In the genomic region with DNA sequence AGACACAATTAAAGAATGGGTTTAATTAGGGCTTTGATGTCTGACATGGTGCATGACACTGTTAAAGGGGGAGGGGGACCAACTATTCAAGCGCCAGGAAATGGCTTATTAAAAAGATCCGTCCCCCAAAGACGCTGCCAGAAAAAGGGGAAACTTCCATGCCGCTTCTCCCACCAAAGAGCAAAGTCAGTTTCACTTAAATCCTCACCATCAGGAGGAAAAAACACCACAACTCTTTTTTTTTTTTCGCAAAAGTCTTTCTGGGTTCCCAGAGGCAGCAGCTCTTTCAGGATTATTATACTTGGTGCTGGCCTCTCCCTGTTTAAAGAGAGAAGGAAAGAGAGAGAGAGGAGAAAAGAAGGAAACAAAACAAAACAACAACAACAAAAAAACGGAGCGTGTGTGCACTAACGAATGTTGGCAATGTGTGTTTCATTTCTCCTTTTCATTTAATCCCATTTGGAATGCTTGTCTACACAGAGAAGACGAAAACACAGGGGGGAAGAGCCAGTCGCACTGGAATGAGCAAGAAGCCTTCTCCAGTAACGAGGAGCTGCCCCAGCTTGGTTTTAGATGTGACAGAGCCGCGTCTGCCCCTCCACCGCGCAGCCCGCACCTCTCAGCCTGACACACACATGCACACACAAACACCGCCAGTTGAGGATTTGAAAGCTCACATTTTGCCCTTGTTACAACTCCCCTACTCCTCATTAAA, we compare ENCODE assay signal across 2 cellular contexts.
TF ChIP-seq lines count a peak whose summit lies in the region.

No MANE protein-coding gene starts in this region.

TF ChIP-seq in GM12878, 131 proteins besides CTCF, POLR2A, EP300 and RAD21:
- TF ChIP-seq CBX5 (IDR thresholded peaks at IDR 0.05; ENCODE audit: low read depth): no peak
- TF ChIP-seq SMAD5 (IDR thresholded peaks at IDR 0.05; ENCODE audit: low read depth): no peak
- no peak for TF ChIP-seq KLF5 (IDR thresholded peaks at IDR 0.05; ENCODE audit: partially characterized antibody)
- TF ChIP-seq MTA2 (IDR thresholded peaks at IDR 0.05; ENCODE audit: low read depth): peak; percentile 51; the same call in 1 of the 2 replicates
- TF ChIP-seq, protein P1, sequence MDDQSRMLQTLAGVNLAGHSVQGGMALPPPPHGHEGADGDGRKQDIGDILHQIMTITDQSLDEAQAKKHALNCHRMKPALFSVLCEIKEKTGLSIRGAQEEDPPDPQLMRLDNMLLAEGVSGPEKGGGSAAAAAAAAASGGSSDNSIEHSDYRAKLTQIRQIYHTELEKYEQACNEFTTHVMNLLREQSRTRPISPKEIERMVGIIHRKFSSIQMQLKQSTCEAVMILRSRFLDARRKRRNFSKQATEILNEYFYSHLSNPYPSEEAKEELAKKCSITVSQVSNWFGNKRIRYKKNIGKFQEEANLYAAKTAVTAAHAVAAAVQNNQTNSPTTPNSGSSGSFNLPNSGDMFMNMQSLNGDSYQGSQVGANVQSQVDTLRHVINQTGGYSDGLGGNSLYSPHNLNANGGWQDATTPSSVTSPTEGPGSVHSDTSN (IDR thresholded peaks at IDR 0.05; ENCODE audit: insufficient replicate concordance, low read depth, low read length): no peak
- TF ChIP-seq MXI1 (IDR thresholded peaks at IDR 0.05; ENCODE audit: low read depth, low read length): no peak

TF ChIP-seq in SK-N-SH, 30 proteins besides CTCF, POLR2A, EP300 and RAD21:
- TF ChIP-seq GABPA (IDR thresholded peaks at IDR 0.05; ENCODE audit: low read depth) (no peak), FOXJ3 (CRISPR knock-in tag; IDR thresholded peaks at IDR 0.05) (no peak), SIN3A (IDR thresholded peaks at IDR 0.05; ENCODE audit: borderline replicate concordance, low read depth, low read length) (no peak), FOXM1 (IDR thresholded peaks at IDR 0.05; ENCODE audit: low read depth) (no peak), MEF2A (IDR thresholded peaks at IDR 0.05; ENCODE audit: borderline replicate concordance, low read depth) (no peak), MXI1 (IDR thresholded peaks at IDR 0.05; ENCODE audit: low read depth, low read length) (no peak), RFX5 (IDR thresholded peaks at IDR 0.05; ENCODE audit: low read length) (no peak), TAF1 (IDR thresholded peaks at IDR 0.05; ENCODE audit: borderline replicate concordance, low read depth, low read length) (no peak), JUND (IDR thresholded peaks at IDR 0.05) (no peak), FOSL2 (IDR thresholded peaks at IDR 0.05; ENCODE audit: borderline replicate concordance, low read depth) (no peak)
- TF ChIP-seq, protein P2, sequence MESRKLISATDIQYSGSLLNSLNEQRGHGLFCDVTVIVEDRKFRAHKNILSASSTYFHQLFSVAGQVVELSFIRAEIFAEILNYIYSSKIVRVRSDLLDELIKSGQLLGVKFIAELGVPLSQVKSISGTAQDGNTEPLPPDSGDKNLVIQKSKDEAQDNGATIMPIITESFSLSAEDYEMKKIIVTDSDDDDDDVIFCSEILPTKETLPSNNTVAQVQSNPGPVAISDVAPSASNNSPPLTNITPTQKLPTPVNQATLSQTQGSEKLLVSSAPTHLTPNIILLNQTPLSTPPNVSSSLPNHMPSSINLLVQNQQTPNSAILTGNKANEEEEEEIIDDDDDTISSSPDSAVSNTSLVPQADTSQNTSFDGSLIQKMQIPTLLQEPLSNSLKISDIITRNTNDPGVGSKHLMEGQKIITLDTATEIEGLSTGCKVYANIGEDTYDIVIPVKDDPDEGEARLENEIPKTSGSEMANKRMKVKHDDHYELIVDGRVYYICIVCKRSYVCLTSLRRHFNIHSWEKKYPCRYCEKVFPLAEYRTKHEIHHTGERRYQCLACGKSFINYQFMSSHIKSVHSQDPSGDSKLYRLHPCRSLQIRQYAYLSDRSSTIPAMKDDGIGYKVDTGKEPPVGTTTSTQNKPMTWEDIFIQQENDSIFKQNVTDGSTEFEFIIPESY (IDR thresholded peaks at IDR 0.05; ENCODE audit: borderline replicate concordance, low read depth): no peak
- TF ChIP-seq, protein P3, sequence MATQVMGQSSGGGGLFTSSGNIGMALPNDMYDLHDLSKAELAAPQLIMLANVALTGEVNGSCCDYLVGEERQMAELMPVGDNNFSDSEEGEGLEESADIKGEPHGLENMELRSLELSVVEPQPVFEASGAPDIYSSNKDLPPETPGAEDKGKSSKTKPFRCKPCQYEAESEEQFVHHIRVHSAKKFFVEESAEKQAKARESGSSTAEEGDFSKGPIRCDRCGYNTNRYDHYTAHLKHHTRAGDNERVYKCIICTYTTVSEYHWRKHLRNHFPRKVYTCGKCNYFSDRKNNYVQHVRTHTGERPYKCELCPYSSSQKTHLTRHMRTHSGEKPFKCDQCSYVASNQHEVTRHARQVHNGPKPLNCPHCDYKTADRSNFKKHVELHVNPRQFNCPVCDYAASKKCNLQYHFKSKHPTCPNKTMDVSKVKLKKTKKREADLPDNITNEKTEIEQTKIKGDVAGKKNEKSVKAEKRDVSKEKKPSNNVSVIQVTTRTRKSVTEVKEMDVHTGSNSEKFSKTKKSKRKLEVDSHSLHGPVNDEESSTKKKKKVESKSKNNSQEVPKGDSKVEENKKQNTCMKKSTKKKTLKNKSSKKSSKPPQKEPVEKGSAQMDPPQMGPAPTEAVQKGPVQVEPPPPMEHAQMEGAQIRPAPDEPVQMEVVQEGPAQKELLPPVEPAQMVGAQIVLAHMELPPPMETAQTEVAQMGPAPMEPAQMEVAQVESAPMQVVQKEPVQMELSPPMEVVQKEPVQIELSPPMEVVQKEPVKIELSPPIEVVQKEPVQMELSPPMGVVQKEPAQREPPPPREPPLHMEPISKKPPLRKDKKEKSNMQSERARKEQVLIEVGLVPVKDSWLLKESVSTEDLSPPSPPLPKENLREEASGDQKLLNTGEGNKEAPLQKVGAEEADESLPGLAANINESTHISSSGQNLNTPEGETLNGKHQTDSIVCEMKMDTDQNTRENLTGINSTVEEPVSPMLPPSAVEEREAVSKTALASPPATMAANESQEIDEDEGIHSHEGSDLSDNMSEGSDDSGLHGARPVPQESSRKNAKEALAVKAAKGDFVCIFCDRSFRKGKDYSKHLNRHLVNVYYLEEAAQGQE (IDR thresholded peaks at IDR 0.05; ENCODE audit: low read depth, low read length): no peak
- TF ChIP-seq, protein P4, sequence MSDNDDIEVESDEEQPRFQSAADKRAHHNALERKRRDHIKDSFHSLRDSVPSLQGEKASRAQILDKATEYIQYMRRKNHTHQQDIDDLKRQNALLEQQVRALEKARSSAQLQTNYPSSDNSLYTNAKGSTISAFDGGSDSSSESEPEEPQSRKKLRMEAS (IDR thresholded peaks at IDR 0.05; ENCODE audit: low read depth): no peak
- TF ChIP-seq, protein P5, sequence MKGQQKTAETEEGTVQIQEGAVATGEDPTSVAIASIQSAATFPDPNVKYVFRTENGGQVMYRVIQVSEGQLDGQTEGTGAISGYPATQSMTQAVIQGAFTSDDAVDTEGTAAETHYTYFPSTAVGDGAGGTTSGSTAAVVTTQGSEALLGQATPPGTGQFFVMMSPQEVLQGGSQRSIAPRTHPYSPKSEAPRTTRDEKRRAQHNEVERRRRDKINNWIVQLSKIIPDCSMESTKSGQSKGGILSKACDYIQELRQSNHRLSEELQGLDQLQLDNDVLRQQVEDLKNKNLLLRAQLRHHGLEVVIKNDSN (IDR thresholded peaks at IDR 0.05; ENCODE audit: borderline replicate concordance, low read depth): no peak
